35 cellular contexts compared by ENCODE assay signal in genomic region chr1:202716654-202717053, GRCh38. TPM values are rescaled to one million over a fixed set of nuclear protein-coding genes. Genes with fewer than 3 reads are reported as not detected.
"Had no signal": no experiment of that assay in that cellular context is flagged by ENCODE, and none has a peak within 500 bp of the region (broad histone marks: within the 10 kb centered on the region; RNA-seq: fewer than 3 reads in every experiment).

No MANE protein-coding gene starts in this region.

- DNase-seq: activated B cell treated with CpG ODN at 0.5 μM for 24 hours; activated CD4-positive, alpha-beta memory T cell treated with anti-CD3 and anti-CD28 coated beads for 36 hours; activated CD4-positive, alpha-beta T cell treated with anti-CD3 and anti-CD28 coated beads for 4 hours; activated CD4-positive, alpha-beta T cell treated with anti-CD3 and anti-CD28 coated beads, Interleukin-2, amount 10 ng/mL, durations not matched to agents 24 days and 14 days; activated CD4-positive, alpha-beta T cell treated with anti-CD3 and anti-CD28 coated beads, Interleukin-2, amount 50 U/mL, for 1 hour; activated CD4-positive, alpha-beta T cell treated with anti-CD3 and anti-CD28 coated beads, Interleukin-2, amount 50 U/mL, for 4 hours; activated CD4-positive, CD25-positive, alpha-beta regulatory T cell treated with anti-CD3 and anti-CD28 coated beads, Interleukin-2, amount 50 U/mL, for 72 hours; activated CD8-positive, alpha-beta memory T cell treated with anti-CD3 and anti-CD28 coated beads, Interleukin-2, amount 50 U/mL, for 4 hours; activated CD8-positive, alpha-beta T cell treated with anti-CD3 and anti-CD28 coated beads for 36 hours; activated effector memory CD4-positive, alpha-beta T cell treated with anti-CD3 and anti-CD28 coated beads, Interleukin-2, amount 50 U/mL, for 16 hours; activated gamma-delta T cell treated with Interleukin-2 at 50 U/mL for 16 hours; activated naive CD4-positive, alpha-beta T cell; activated naive CD4-positive, alpha-beta T cell treated with anti-CD3 and anti-CD28 coated beads for 36 hours; activated naive CD4-positive, alpha-beta T cell treated with anti-CD3 and anti-CD28 coated beads, Interleukin-2, amount 50 U/mL, for 16 hours; activated naive CD8-positive, alpha-beta T cell treated with anti-CD3 and anti-CD28 coated beads for 36 hours; activated T-cell treated with anti-CD3 and anti-CD28 coated beads for 4 hours; activated T-cell treated with anti-CD3 and anti-CD28 coated beads, Interleukin-2, amount 50 U/mL, for 1 hour; activated T-cell treated with anti-CD3 and anti-CD28 coated beads, Interleukin-2, amount 50 U/mL, for 4 hours; activated T-cell treated with anti-CD3 and anti-CD28 coated beads, Interleukin-2, amount 50 U/mL, for 72 hours; adrenal gland; amniotic stem cell; aorta; caudate nucleus; cerebellar nuclear complex; T-cell; T-helper 17 cell; T1000 had no signal

- H3K36me3 ChIP-seq: adrenal gland, cardiac muscle cell had no signal

- ATAC-seq: activated CD8-positive, alpha-beta T cell treated with anti-CD3 and anti-CD28 coated beads for 36 hours; activated naive CD4-positive, alpha-beta T cell treated with anti-CD3 and anti-CD28 coated beads, Interleukin-2, amount 50 U/mL, for 72 hours; activated T-cell treated with anti-CD3 and anti-CD28 coated beads, Interleukin-2, amount 50 U/mL, for 4 hours; activated T-cell treated with anti-CD3 and anti-CD28 coated beads, Interleukin-2, amount 50 U/mL, for 72 hours; activated T-helper 17 cell treated with anti-CD3 and anti-CD28 coated beads, Interleukin-2, amount 50 U/mL, for 72 hours; T-cell; T-helper 17 cell had no signal

- H3K27ac ChIP-seq: adrenal gland, cardiac muscle cell, VCaP had no signal

- H3K4me3 ChIP-seq: adrenal gland, cardiac muscle cell had no signal

- H3K4me1 ChIP-seq: adrenal gland had no signal

- H3K9me3 ChIP-seq: adrenal gland had no signal

RNA-seq across cellular contexts. Expression of gene SYT2, which starts 6.4 kb away (rescaled TPM):
- total RNA-seq: activated B cell treated with CpG ODN at 0.5 μM for 24 hours; activated CD4-positive, alpha-beta memory T cell treated with anti-CD3 and anti-CD28 coated beads for 36 hours; activated CD4-positive, alpha-beta T cell treated with anti-CD3 and anti-CD28 coated beads, Interleukin-2, amount 10 ng/mL, durations not matched to agents 24 days and 14 days; activated CD8-positive, alpha-beta memory T cell treated with anti-CD3 and anti-CD28 coated beads for 36 hours; activated CD8-positive, alpha-beta T cell treated with anti-CD3 and anti-CD28 coated beads for 36 hours; activated naive CD4-positive, alpha-beta T cell treated with anti-CD3 and anti-CD28 coated beads for 36 hours; activated naive CD4-positive, alpha-beta T cell treated with anti-CD3 and anti-CD28 coated beads, Interleukin-2, amount 50 U/mL, for 72 hours; activated naive CD8-positive, alpha-beta T cell treated with anti-CD3 and anti-CD28 coated beads for 36 hours; activated T-cell treated with anti-CD3 and anti-CD28 coated beads, Interleukin-2, amount 50 U/mL, for 4 hours; activated T-helper 1 cell treated with anti-CD3 and anti-CD28 coated beads, Interleukin-12 subunit alpha, Interleukin-12 subunit beta, Interleukin-2, Interleukin-4 antibody, amounts not matched to agents 30 ng/mL and 10 ng/mL and 1 ng/mL, durations not matched to agents 14 hours and 24 hours and 36 hours; T-helper 1 cell treated with Interleukin-12 subunit alpha and Interleukin-12 subunit beta and Interleukin-4 antibody, amounts not matched to agents 30 ng/mL and 1 ng/mL, for 36 hours; T-helper 17 cell; T-helper 2 cell treated with Interferon-gamma antibody and Interleukin-4, amounts not matched to agents 100 ng/mL and 5 ng/mL, for 36 hours had no signal
